In the genomic region with DNA sequence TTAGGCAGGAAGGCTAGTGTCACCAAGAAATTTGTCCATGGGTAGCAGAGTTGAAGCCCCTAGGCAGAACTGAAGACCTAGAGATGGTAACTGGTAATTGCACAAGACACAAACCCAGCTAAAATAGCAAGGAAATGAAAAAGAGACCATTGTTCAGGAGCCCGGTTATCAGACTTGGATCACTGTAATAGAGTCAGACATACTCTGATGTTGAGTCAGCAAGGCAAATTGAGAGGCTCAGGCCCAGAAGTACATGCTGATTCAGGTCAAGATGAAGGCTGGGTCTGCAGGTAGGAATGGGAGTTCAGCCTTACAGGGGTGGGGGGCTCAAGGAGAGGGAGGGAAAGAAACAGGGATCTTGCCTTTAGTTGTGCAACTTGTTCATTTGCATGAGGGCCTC, we compare ENCODE assay signal across 20 cellular contexts. TPM values are rescaled to one million over a fixed set of nuclear protein-coding genes. Genes with fewer than 3 reads are reported as not detected.
DNase-seq lines count a peak whose midpoint lies in the region; ATAC-seq, FAIRE-seq and TF ChIP-seq lines count a peak whose summit lies in the region.
"Had no signal": no experiment of that assay in that cellular context is flagged by ENCODE, and none has a peak within 500 bp of the region (broad histone marks: within the 10 kb centered on the region; RNA-seq: fewer than 3 reads in every experiment).

No MANE protein-coding gene starts in this region.

- no CpG with 5 or more reads among the region's 1 CpG for WGBS in mesendoderm (ENCODE audit: extremely low coverage, insufficient coverage, low lambda C conversion rate)

- CTCF ChIA-PET in PC-9 (lab: Charles Lee): no interaction called here
- CTCF ChIA-PET in activated CD8-positive, alpha-beta T cell treated with anti-CD3 and anti-CD28 coated beads for 36 hours (lab: Charles Lee): no interaction called here

- no peak overlapping the region for H4K5ac ChIP-seq in mesendoderm (ENCODE audit: low read length)

- H3K4me1 ChIP-seq in PC-9 (replicated peaks; ENCODE audit: insufficient read depth): peaks cover 30% of the 10 kb centered on the region
- H3K4me1 ChIP-seq in mesendoderm (ENCODE audit: control insufficient read depth, low read depth, low read length): no peaks in the 10 kb centered on the region
- H3K4me1 ChIP-seq: parathyroid adenoma, upper lobe of right lung had no signal

- TF ChIP-seq CTCF in PC-9 (conservative IDR thresholded peaks at IDR 0.05): no peak
- TF ChIP-seq CTCF in bronchial epithelial cell (IDR thresholded peaks at IDR 0.05; ENCODE audit: insufficient read depth, low read length, severe bottlenecking): no peak
- TF ChIP-seq CTCF in activated CD8-positive, alpha-beta T cell treated with anti-CD3 and anti-CD28 coated beads for 36 hours (IDR thresholded peaks at IDR 0.05): no peak

- H4K20me1 ChIP-seq in PC-9 (ENCODE audit: insufficient read depth): no peaks in the 10 kb centered on the region

- FAIRE-seq in H54 (lab: Jason Lieb, UNC) (peak; percentile 80), bronchial epithelial cell (lab: Jason Lieb, UNC) (no peak)

- peaks cover 37% of the 10 kb centered on the region for H3K27me3 Mint-ChIP-seq in activated CD8-positive, alpha-beta T cell treated with anti-CD3 and anti-CD28 coated beads for 36 hours

- no peak overlapping the region for H3K56ac ChIP-seq in mesendoderm (ENCODE audit: low read length)

- peaks cover 16% of the 10 kb centered on the region; the same call in 1 of the 2 replicates for H3F3A ChIP-seq in PC-9 (ENCODE audit: insufficient read depth, low read depth)

- no peak for ATAC-seq in activated CD8-positive, alpha-beta T cell treated with anti-CD3 and anti-CD28 coated beads for 36 hours
- no peak for ATAC-seq in GM18519 (IDR thresholded peaks at IDR 0.05; ENCODE audit: low FRiP score, unreplicated experiment)
- ATAC-seq: activated CD4-positive, alpha-beta T cell treated with anti-CD3 and anti-CD28 coated beads for 36 hours; naive thymus-derived CD8-positive, alpha-beta T cell; stimulated activated naive CD8-positive, alpha-beta T cell treated with anti-CD3 and anti-CD28 coated beads, Interleukin-15, amount 100 ng/mL, for 72 hours; upper lobe of right lung had no signal

- H3K18ac ChIP-seq in mesendoderm (ENCODE audit: low read length): no peak overlapping the region

- H3K9ac ChIP-seq in mesendoderm (ENCODE audit: low read length): no peak overlapping the region
- H3K9ac ChIP-seq: parathyroid adenoma had no signal

- H3K36me3 Mint-ChIP-seq in activated CD8-positive, alpha-beta T cell treated with anti-CD3 and anti-CD28 coated beads for 36 hours (ENCODE audit: low read depth): no peaks in the 10 kb centered on the region
- H3K36me3 Mint-ChIP-seq: CD8-positive, alpha-beta memory T cell; immature natural killer cell; naive thymus-derived CD8-positive, alpha-beta T cell had no signal

- H3K79me2 ChIP-seq in PC-9 (ENCODE audit: low read depth): no peaks in the 10 kb centered on the region
- no peaks in the 10 kb centered on the region for H3K79me2 ChIP-seq in mesendoderm (ENCODE audit: control insufficient read depth, insufficient read depth, low read length)
- H3K79me2 ChIP-seq: parathyroid adenoma had no signal

- BruUV-seq in PC-9 (replicated peaks; lab: Mats Ljungman, UMichigan): no TSS peak

- no peak for TF ChIP-seq POLR2A in H54 (IDR thresholded peaks at IDR 0.05; ENCODE audit: low read depth, low read length)

- H3K4me2 ChIP-seq in PC-9 (peak overlapping the region; percentile 46), mesendoderm (ENCODE audit: low read length) (no peak overlapping the region)

- H3K4me3 Mint-ChIP-seq in activated CD8-positive, alpha-beta T cell treated with anti-CD3 and anti-CD28 coated beads for 36 hours: no peak overlapping the region
- H3K4me3 Mint-ChIP-seq: activated CD4-positive, alpha-beta T cell treated with anti-CD3 and anti-CD28 coated beads for 36 hours; CD8-positive, alpha-beta memory T cell; central memory CD8-positive, alpha-beta T cell; immature natural killer cell; naive thymus-derived CD8-positive, alpha-beta T cell; stimulated activated naive CD8-positive, alpha-beta T cell treated with anti-CD3 and anti-CD28 coated beads, Interleukin-15, amount 100 ng/mL, for 72 hours had no signal

- H3K27ac ChIP-seq in PC-9 (peak overlapping the region; percentile 37), mesendoderm (ENCODE audit: low read depth, low read length) (no peak overlapping the region)
- H3K27ac ChIP-seq: parathyroid adenoma, upper lobe of right lung had no signal

- H2AK5ac ChIP-seq in mesendoderm (ENCODE audit: low read length): no peak overlapping the region

- no peaks in the 10 kb centered on the region for H3K9me3 Mint-ChIP-seq in activated CD8-positive, alpha-beta T cell treated with anti-CD3 and anti-CD28 coated beads for 36 hours
- H3K9me3 Mint-ChIP-seq: CD8-positive, alpha-beta memory T cell; central memory CD8-positive, alpha-beta T cell; immature natural killer cell; naive thymus-derived CD8-positive, alpha-beta T cell; stimulated activated naive CD8-positive, alpha-beta T cell treated with anti-CD3 and anti-CD28 coated beads, Interleukin-15, amount 100 ng/mL, for 72 hours had no signal

- H3K36me3 ChIP-seq in PC-9 (ENCODE audit: low read depth) (no peaks in the 10 kb centered on the region), bronchial epithelial cell (ENCODE audit: control insufficient read depth, insufficient read depth, low read length) (no peaks in the 10 kb centered on the region), mesendoderm (ENCODE audit: control insufficient read depth, insufficient read depth, low read length) (no peaks in the 10 kb centered on the region)
- H3K36me3 ChIP-seq: upper lobe of right lung had no signal

- H2BK15ac ChIP-seq in mesendoderm (replicated peaks; ENCODE audit: low read depth): no peak overlapping the region

- H2BK120ac ChIP-seq in mesendoderm (ENCODE audit: low read depth, low read length): no peak overlapping the region

- H2BK5ac ChIP-seq in mesendoderm (ENCODE audit: low read length): no peak overlapping the region

- DNase-seq in H54 (ENCODE audit: insufficient read length, low spot score) (no peak), PC-9 (peak; percentile 22 to 73), bronchial epithelial cell (ENCODE audit: low read depth) (peak; percentile 80), mesendoderm (peak; percentile 11), mucosa of gallbladder (ENCODE audit: low spot score) (no peak)
- no peak for DNase-seq in activated CD8-positive, alpha-beta T cell treated with anti-CD3 and anti-CD28 coated beads for 36 hours
- no peak for DNase-seq in activated effector memory CD4-positive, alpha-beta T cell treated with anti-CD3 and anti-CD28 coated beads, Interleukin-2, amount 50 U/mL, for 16 hours
- DNase-seq: activated CD4-positive, alpha-beta T cell treated with anti-CD3 and anti-CD28 coated beads for 36 hours; CD8-positive, alpha-beta memory T cell; effector CD4-positive, alpha-beta T cell; GOT3; immature natural killer cell; naive thymus-derived CD8-positive, alpha-beta T cell; NCI-H1105 treated with DMSO at 0.1 percent for 48 hours; NCI-H524 treated with DMSO at 0.1 percent for 48 hours; stimulated activated naive CD8-positive, alpha-beta T cell treated with anti-CD3 and anti-CD28 coated beads, Interleukin-15, amount 100 ng/mL, for 72 hours; upper lobe of right lung had no signal

- POLR2A ChIA-PET in PC-9 (lab: Charles Lee; ENCODE audit: unreplicated experiment): no interaction called here
- POLR2A ChIA-PET in activated CD8-positive, alpha-beta T cell treated with anti-CD3 and anti-CD28 coated beads for 36 hours (lab: Charles Lee): interaction anchor here (0.7 kb wide), 1 partner anchor 222 kb away, joined by 3 read pairs; no protein-coding TSS in a partner anchor

- no peaks in the 10 kb centered on the region for H3K27me3 ChIP-seq in PC-9 (ENCODE audit: insufficient read depth, low read depth)
- no peaks in the 10 kb centered on the region for H3K27me3 ChIP-seq in bronchial epithelial cell (ENCODE audit: control insufficient read depth, insufficient read depth, low read length)
- H3K27me3 ChIP-seq in mesendoderm (ENCODE audit: insufficient read depth, low read length, poor library complexity): no peaks in the 10 kb centered on the region

- no peak overlapping the region for H3K27ac Mint-ChIP-seq in activated CD8-positive, alpha-beta T cell treated with anti-CD3 and anti-CD28 coated beads for 36 hours
- H3K27ac Mint-ChIP-seq: activated CD4-positive, alpha-beta T cell treated with anti-CD3 and anti-CD28 coated beads for 36 hours; CD8-positive, alpha-beta memory T cell; immature natural killer cell; naive thymus-derived CD8-positive, alpha-beta T cell; stimulated activated naive CD8-positive, alpha-beta T cell treated with anti-CD3 and anti-CD28 coated beads, Interleukin-15, amount 100 ng/mL, for 72 hours had no signal

- H3K23ac ChIP-seq in mesendoderm (ENCODE audit: low read length): no peak overlapping the region

- H3K4ac ChIP-seq in mesendoderm (ENCODE audit: low read depth, low read length): no peak overlapping the region

- peaks cover 17% of the 10 kb centered on the region for H3K4me1 Mint-ChIP-seq in activated CD8-positive, alpha-beta T cell treated with anti-CD3 and anti-CD28 coated beads for 36 hours (ENCODE audit: low read depth)
- H3K4me1 Mint-ChIP-seq: naive thymus-derived CD8-positive, alpha-beta T cell had no signal

- intact Hi-C loops in PC-9 (cut with micrococcal nuclease; ENCODE audit: unreplicated experiment): loop anchor here (10.0 kb wide), 1 partner anchor 435 kb away; no protein-coding TSS in a partner anchor
- intact Hi-C loops in activated CD8-positive, alpha-beta T cell treated with anti-CD3 and anti-CD28 coated beads for 36 hours (cut with micrococcal nuclease): no loop called here

- H3K9me2 ChIP-seq in PC-9 (ENCODE audit: insufficient read depth): no peaks in the 10 kb centered on the region

- H3K4me3 ChIP-seq in PC-9 (no peak overlapping the region), bronchial epithelial cell (ENCODE audit: low read depth, low read length) (no peak overlapping the region), mesendoderm (ENCODE audit: low read length) (no peak overlapping the region)
- H3K4me3 ChIP-seq: upper lobe of right lung had no signal

- H2AFZ ChIP-seq in PC-9: 0 out of 2 replicates have a peak overlapping the region, but pooled peaks have one; percentile 42
- H2AFZ ChIP-seq: parathyroid adenoma had no signal

- H4K8ac ChIP-seq in mesendoderm (ENCODE audit: low read depth, low read length): no peak overlapping the region

- no peaks in the 10 kb centered on the region for H3K9me3 ChIP-seq in PC-9 (ENCODE audit: insufficient read depth, low read depth)
- H3K9me3 ChIP-seq: upper lobe of right lung had no signal

- no peaks in the 10 kb centered on the region for H3K79me1 ChIP-seq in mesendoderm (ENCODE audit: low read length)

RNA-seq across cellular contexts. Expression of a gene that starts 6.5 kb away (rescaled TPM):
- total RNA-seq in PC-9 (2021) (8.1 and 8.7 TPM in 2 replicates), bronchial epithelial cell (7.1 and 7.2 TPM in 2 replicates), mucosa of gallbladder (13.1 TPM)
- polyA plus RNA-seq in mesendoderm (2013, experiment 1 of 2): 4.4 TPM
- polyA plus RNA-seq in mesendoderm (2013, experiment 2 of 2): 4.6 TPM
- total RNA-seq in activated CD8-positive, alpha-beta T cell treated with anti-CD3 and anti-CD28 coated beads for 36 hours: 1 to 10 TPM; 7.8 to 8.0 TPM

RNA-seq across cellular contexts. Expression of a gene that starts 51.2 kb away (rescaled TPM):
- total RNA-seq in PC-9 (2021) (5.6 and 6.8 TPM in 2 replicates), bronchial epithelial cell (1.8 TPM in 2 replicates), mucosa of gallbladder (17.8 TPM)
- 4.0 TPM for polyA plus RNA-seq in mesendoderm (2013, experiment 1 of 2)
- polyA plus RNA-seq in mesendoderm (2013, experiment 2 of 2): 3.9 TPM
- 1 to 10 TPM; 1.7 to 2.5 TPM for total RNA-seq in activated CD8-positive, alpha-beta T cell treated with anti-CD3 and anti-CD28 coated beads for 36 hours

Comparison
In these comparisons a context has a peak if more than half of its experiments do, and no peak if none do; other contexts are left out.
1. DNase-seq: peak in PC-9 (2 of 2), bronchial epithelial cell (single experiment) and mesendoderm (single experiment); none in H54 (single experiment), activated CD8-positive, alpha-beta T cell treated with anti-CD3 and anti-CD28 coated beads for 36 hours (single experiment), activated effector memory CD4-positive, alpha-beta T cell treated with anti-CD3 and anti-CD28 coated beads, Interleukin-2, amount 50 U/mL, for 16 hours (single experiment) and mucosa of gallbladder (single experiment).